Comparison of ENCODE assay signal across 10 cellular contexts in the genomic region with DNA sequence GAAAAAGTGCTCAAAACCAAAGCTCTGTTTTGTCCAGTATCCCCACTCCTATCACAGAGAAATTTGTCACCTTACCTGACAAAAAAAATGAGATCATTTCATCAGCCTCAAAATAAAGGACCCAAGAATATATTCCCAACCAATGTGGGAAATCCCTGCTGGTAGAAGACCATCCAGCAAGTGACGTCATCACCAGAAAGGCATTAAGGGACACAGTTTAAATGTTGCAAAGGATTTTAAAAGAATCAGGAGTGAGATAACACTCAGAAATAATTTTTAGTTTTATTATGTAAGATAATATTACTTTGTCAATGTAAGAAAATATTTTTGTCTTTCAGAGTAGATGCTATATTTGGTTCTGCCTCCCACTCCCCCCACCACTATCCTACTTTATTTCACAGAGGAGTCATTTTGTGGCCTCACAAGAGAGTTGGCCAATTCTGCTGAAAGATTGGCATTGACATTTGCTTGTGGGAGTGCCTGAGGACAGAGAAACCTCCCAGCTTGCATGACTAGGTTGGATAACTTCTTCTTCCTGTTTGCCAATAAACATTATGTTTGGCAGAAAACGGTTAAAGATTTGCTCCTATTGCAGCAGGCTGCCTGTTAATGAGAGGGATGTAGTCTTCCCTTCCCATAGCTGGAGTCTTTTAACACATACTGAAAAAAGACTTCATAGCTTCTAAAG.
A peak's percentile ranks its signal among the peaks of the same experiment; 100 is the strongest.
DNase-seq lines count a peak whose midpoint lies in the region; ATAC-seq and TF ChIP-seq lines count a peak whose summit lies in the region.
"Had no signal": no experiment of that assay in that cellular context is flagged by ENCODE, and none has a peak within 500 bp of the region (broad histone marks: within the 10 kb centered on the region; RNA-seq: fewer than 3 reads in every experiment).

No MANE protein-coding gene starts in this region.

- H3K4me1 Mint-ChIP-seq in stimulated activated memory B cell treated with anti-CD40 and anti-IgM and Interleukin-4, amounts not matched to agents 10 μg/mL and 1 μg/mL and 100 μg/mL, for 72 hours: peaks cover 5% of the 10 kb centered on the region

- no peaks in the 10 kb centered on the region for H3K9me2 ChIP-seq in Karpas-422 (replicated peaks; ENCODE audit: insufficient read depth, low read length)

- no peak overlapping the region for H3K4me2 ChIP-seq in Karpas-422 (ENCODE audit: low read depth, low read length, poor library complexity, severe bottlenecking)

- no peaks in the 10 kb centered on the region for H3K79me2 ChIP-seq in Karpas-422 (ENCODE audit: low read length)

- no peak overlapping the region for H2AFZ ChIP-seq in Karpas-422 (ENCODE audit: low read length)

- no peak overlapping the region for H3K27ac Mint-ChIP-seq in stimulated activated memory B cell treated with anti-CD40 and anti-IgM and Interleukin-4, amounts not matched to agents 10 μg/mL and 1 μg/mL and 100 μg/mL, for 72 hours

- no peaks in the 10 kb centered on the region for H3K4me1 ChIP-seq in Karpas-422 (ENCODE audit: low read length)

- H3K9me3 ChIP-seq in Karpas-422 (ENCODE audit: low read length): no peaks in the 10 kb centered on the region
- H3K9me3 ChIP-seq: spleen had no signal

- no peaks in the 10 kb centered on the region for H3K36me3 ChIP-seq in Karpas-422 (ENCODE audit: insufficient read depth, low read length)
- H3K36me3 ChIP-seq: spleen had no signal

- ATAC-seq in stimulated activated memory B cell treated with anti-CD40 and anti-IgM and Interleukin-4, amounts not matched to agents 10 μg/mL and 1 μg/mL and 100 μg/mL, for 72 hours: no peak

- H3K27me3 Mint-ChIP-seq in stimulated activated memory B cell treated with anti-CD40 and anti-IgM and Interleukin-4, amounts not matched to agents 10 μg/mL and 1 μg/mL and 100 μg/mL, for 72 hours: no peaks in the 10 kb centered on the region

- no peak overlapping the region for H3K9ac ChIP-seq in Karpas-422 (ENCODE audit: low read length)

- DNase-seq in HCEC 1CT (peak; percentile 41), SHP77 (lab: John Stamatoyannopoulos, UW) (peak; percentile 47 to 72), foreskin fibroblast (peak; percentile 34 to 59), retina (peak; percentile 5), Karpas-422 (no peak)
- DNase-seq in activated T-cell treated with anti-CD3 and anti-CD28 coated beads, Interleukin-2, amount 50 U/mL, for 48 hours: no peak
- DNase-seq in activated CD4-positive, alpha-beta T cell treated with anti-CD3 and anti-CD28 coated beads, Interleukin-2, amount 50 U/mL, for 48 hours: no peak
- DNase-seq: DMS 273 treated with DMSO at 0.1 percent for 48 hours, spleen had no signal

- H3K4me3 ChIP-seq in foreskin fibroblast (ENCODE audit: low read depth in 1 of 2, low read length in 2 of 2) (no peak overlapping the region), Karpas-422 (ENCODE audit: low read length) (no peak overlapping the region)
- H3K4me3 ChIP-seq: spleen had no signal

- H3K36me3 Mint-ChIP-seq in stimulated activated memory B cell treated with anti-CD40 and anti-IgM and Interleukin-4, amounts not matched to agents 10 μg/mL and 1 μg/mL and 100 μg/mL, for 72 hours: no peaks in the 10 kb centered on the region

- no peak for TF ChIP-seq CTCF in foreskin fibroblast (IDR thresholded peaks at IDR 0.05; ENCODE audit: low read depth, low read length)

- no peaks in the 10 kb centered on the region for H3K9me3 Mint-ChIP-seq in stimulated activated memory B cell treated with anti-CD40 and anti-IgM and Interleukin-4, amounts not matched to agents 10 μg/mL and 1 μg/mL and 100 μg/mL, for 72 hours

- H4K20me1 ChIP-seq in Karpas-422 (ENCODE audit: insufficient read depth, low read depth, low read length): no peaks in the 10 kb centered on the region

- no peaks in the 10 kb centered on the region for H3K27me3 ChIP-seq in Karpas-422 (ENCODE audit: low read length)
- H3K27me3 ChIP-seq: spleen had no signal

- no peak overlapping the region for H3K27ac ChIP-seq in Karpas-422 (ENCODE audit: low read length)
- H3K27ac ChIP-seq: spleen had no signal

- H3K4me3 Mint-ChIP-seq in stimulated activated memory B cell treated with anti-CD40 and anti-IgM and Interleukin-4, amounts not matched to agents 10 μg/mL and 1 μg/mL and 100 μg/mL, for 72 hours: no peak overlapping the region

Comparison
In these comparisons a context has a peak if more than half of its experiments do, and no peak if none do; other contexts are left out.
1. DNase-seq: peak in HCEC 1CT (single experiment), SHP77 (2 of 2), foreskin fibroblast (2 of 2) and retina (single experiment); none in activated T-cell treated with anti-CD3 and anti-CD28 coated beads, Interleukin-2, amount 50 U/mL, for 48 hours (0 of 2), activated CD4-positive, alpha-beta T cell treated with anti-CD3 and anti-CD28 coated beads, Interleukin-2, amount 50 U/mL, for 48 hours (0 of 2) and Karpas-422 (single experiment).